In the genomic region with DNA sequence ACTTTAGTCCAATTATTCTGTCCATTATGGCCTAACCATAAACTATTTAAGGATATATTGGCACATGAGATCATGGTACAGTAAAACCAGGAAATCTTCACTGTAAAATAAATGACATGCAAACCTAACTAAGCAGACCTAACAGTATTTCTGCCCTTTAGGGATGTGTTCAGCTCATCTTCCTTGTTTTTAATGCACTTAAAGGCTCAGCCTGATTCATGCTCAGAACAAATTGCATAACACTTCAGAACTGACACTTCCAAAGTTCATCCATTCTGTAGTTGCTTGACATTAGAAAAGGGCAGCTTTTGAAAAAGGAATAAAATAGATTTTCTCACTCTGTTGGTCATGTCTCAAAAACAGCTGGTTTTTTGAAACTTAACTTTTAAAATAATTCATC, we compare ENCODE assay signal across 18 cellular contexts.
DNase-seq lines count a peak whose midpoint lies in the region; TF ChIP-seq lines count a peak whose summit lies in the region.
"Had no signal": no experiment of that assay in that cellular context is flagged by ENCODE, and none has a peak within 500 bp of the region (broad histone marks: within the 10 kb centered on the region; RNA-seq: fewer than 3 reads in every experiment).

No MANE protein-coding gene starts in this region.

- no peak overlapping the region for H2BK12ac ChIP-seq in mesenchymal stem cell (ENCODE audit: low read length in 2 of 2)

- H2AFZ ChIP-seq in fibroblast of lung (ENCODE audit: low read length) (no peak overlapping the region), mesenchymal stem cell (ENCODE audit: low read depth, low read length) (no peak overlapping the region)
- H2AFZ ChIP-seq: PC-9 had no signal

- no peak overlapping the region for H3K4ac ChIP-seq in mesenchymal stem cell (ENCODE audit: low read depth in 1 of 2, low read length in 2 of 2)

- no peak overlapping the region for H3K18ac ChIP-seq in mesenchymal stem cell (ENCODE audit: low read depth in 1 of 2, low read length in 2 of 2)

- H3K36me3 ChIP-seq in adipocyte (ENCODE audit: control insufficient read depth, insufficient read depth, low read length, severe bottlenecking) (no peaks in the 10 kb centered on the region), fibroblast of lung (ENCODE audit: control insufficient read depth, insufficient read depth, low read length) (no peaks in the 10 kb centered on the region), mesenchymal stem cell (ENCODE audit: control insufficient read depth in 1 of 2, insufficient read depth in 2 of 2, low read depth in 1 of 2, low read length in 2 of 2) (no peaks in the 10 kb centered on the region)
- H3K36me3 ChIP-seq: SJSA1 had no signal

- H2BK5ac ChIP-seq in mesenchymal stem cell (ENCODE audit: low read depth, low read length, poor library complexity, severe bottlenecking): no peak overlapping the region

- H4K91ac ChIP-seq in mesenchymal stem cell (ENCODE audit: low read length): no peak overlapping the region

- no peak overlapping the region for H4K8ac ChIP-seq in mesenchymal stem cell (ENCODE audit: low read length)

- no peak overlapping the region for H3K14ac ChIP-seq in mesenchymal stem cell (ENCODE audit: low read length in 2 of 2)

- H2BK15ac ChIP-seq in mesenchymal stem cell (ENCODE audit: low read depth, poor library complexity, severe bottlenecking): no peak overlapping the region

- no peaks in the 10 kb centered on the region for H4K20me1 ChIP-seq in fibroblast of lung (ENCODE audit: control insufficient read depth, extremely low read depth, insufficient read depth, low read length)

- H2BK120ac ChIP-seq in mesenchymal stem cell (ENCODE audit: low read depth, low read length): no peak overlapping the region

- H2AK5ac ChIP-seq in mesenchymal stem cell (ENCODE audit: low read length, severe bottlenecking): no peak overlapping the region

- H3K79me1 ChIP-seq in mesenchymal stem cell (replicated peaks; ENCODE audit: low read length, poor library complexity, severe bottlenecking): no peaks in the 10 kb centered on the region

- peak; percentile 34 for DNase-seq in LHCN-M2 (ENCODE audit: low read depth)
- peak; percentile 39 for DNase-seq in adipocyte (ENCODE audit: low read depth)
- peak; percentile 15 to 17 for DNase-seq in fibroblast of lung (ENCODE audit: low read depth in 2 of 2)
- DNase-seq in mesenchymal stem cell: peak; percentile 9
- no peak for DNase-seq in anterior cingulate cortex (lab: John Stamatoyannopoulos, UW)
- DNase-seq in cerebellum (ENCODE audit: low spot score): no peak
- no peak for DNase-seq in NCI-H2196 (lab: John Stamatoyannopoulos, UW; ENCODE audit: unreplicated experiment)
- DNase-seq in superior temporal gyrus (ENCODE audit: extremely low spot score): no peak
- DNase-seq: GF-D8, GOT3, MM.1S, NCI-H1105, NCI-H1694 treated with DMSO at 0.1 percent for 48 hours, NCI-H2107, NCI-H446, NCI-H69, PC-9 had no signal

- no peak overlapping the region for H3K23ac ChIP-seq in mesenchymal stem cell (ENCODE audit: low read length in 2 of 2)

- no peak for TF ChIP-seq CTCF in fibroblast of lung (conservative IDR thresholded peaks at IDR 0.05 in 1 of 2, IDR thresholded peaks at IDR 0.05 in 1 of 2; ENCODE audit: low read depth in 1 of 2, low read length in 2 of 2)

- no peak overlapping the region for H3K27ac ChIP-seq in fibroblast of lung (ENCODE audit: insufficient read depth, low read length)
- H3K27ac ChIP-seq in mesenchymal stem cell (ENCODE audit: low read length, poor library complexity, severe bottlenecking): no peak overlapping the region
- H3K27ac ChIP-seq: PC-9, SJSA1 had no signal

- H3K4me1 ChIP-seq in adipocyte (ENCODE audit: control insufficient read depth, insufficient read depth, low read length): peaks cover 15% of the 10 kb centered on the region
- no peaks in the 10 kb centered on the region for H3K4me1 ChIP-seq in fibroblast of lung (ENCODE audit: control insufficient read depth, extremely low read depth, insufficient read depth, low read length)
- no peaks in the 10 kb centered on the region for H3K4me1 ChIP-seq in mesenchymal stem cell (ENCODE audit: control insufficient read depth, insufficient read depth, low read depth, low read length)
- H3K4me1 ChIP-seq: SJSA1 had no signal

- H3K9ac ChIP-seq in adipocyte (ENCODE audit: low read length) (no peak overlapping the region), fibroblast of lung (ENCODE audit: insufficient read depth, low read length) (no peak overlapping the region), mesenchymal stem cell (ENCODE audit: low read length) (no peak overlapping the region)

- H3K4me2 ChIP-seq in fibroblast of lung (ENCODE audit: extremely low read depth, insufficient read depth, low read length) (no peak overlapping the region), mesenchymal stem cell (ENCODE audit: low read length, poor library complexity, severe bottlenecking) (no peak overlapping the region)
- H3K4me2 ChIP-seq: PC-9 had no signal

- H3K9me3 ChIP-seq in adipocyte (ENCODE audit: control insufficient read depth, low read length): no peaks in the 10 kb centered on the region
- no peaks in the 10 kb centered on the region for H3K9me3 ChIP-seq in fibroblast of lung (ENCODE audit: control insufficient read depth, insufficient read depth, low read depth, low read length)
- peaks cover 3% of the 10 kb centered on the region for H3K9me3 ChIP-seq in mesenchymal stem cell (ENCODE audit: control insufficient read depth, low read length)
- H3K9me3 ChIP-seq: SJSA1 had no signal

- no peaks in the 10 kb centered on the region for H3K79me2 ChIP-seq in fibroblast of lung (ENCODE audit: control insufficient read depth, insufficient read depth, low read length)

- H3K27me3 ChIP-seq in adipocyte (replicated peaks; ENCODE audit: control insufficient read depth, insufficient read depth, low read length): no peaks in the 10 kb centered on the region
- no peaks in the 10 kb centered on the region for H3K27me3 ChIP-seq in fibroblast of lung (ENCODE audit: control insufficient read depth, insufficient read depth, low read length)
- no peaks in the 10 kb centered on the region for H3K27me3 ChIP-seq in mesenchymal stem cell (ENCODE audit: control insufficient read depth in 1 of 2, insufficient read depth in 1 of 2, low read length in 2 of 2)
- H3K27me3 ChIP-seq: SJSA1 had no signal

- no peak overlapping the region for H3K4me3 ChIP-seq in adipocyte (ENCODE audit: low read length)
- H3K4me3 ChIP-seq in fibroblast of lung (replicated peaks in 1 of 4; ENCODE audit: control extremely low read depth in 1 of 4, insufficient read depth in 1 of 4, low read depth in 3 of 4, low read length in 4 of 4): no peak overlapping the region
- no peak overlapping the region for H3K4me3 ChIP-seq in mesenchymal stem cell (ENCODE audit: insufficient read depth in 1 of 2, low read depth in 1 of 2, low read length in 2 of 2)
- H3K4me3 ChIP-seq: PC-9, SJSA1 had no signal

Comparison
In these comparisons a context has a peak if more than half of its experiments do, and no peak if none do; other contexts are left out.
1. DNase-seq: peak in LHCN-M2 (single experiment), adipocyte (single experiment), fibroblast of lung (2 of 2) and mesenchymal stem cell (single experiment); none in anterior cingulate cortex (0 of 58), cerebellum (single experiment), NCI-H2196 (single experiment) and superior temporal gyrus (single experiment).